Comparison of ENCODE assay signal across 21 cellular contexts in genomic region chr9:5620494-5620893, GRCh38. TPM values are rescaled to one million over a fixed set of nuclear protein-coding genes. Genes with fewer than 3 reads are reported as not detected.
DNase-seq lines count a peak whose midpoint lies in the region; ATAC-seq and TF ChIP-seq lines count a peak whose summit lies in the region.
"Had no signal": no experiment of that assay in that cellular context is flagged by ENCODE, and none has a peak within 500 bp of the region (broad histone marks: within the 10 kb centered on the region; RNA-seq: fewer than 3 reads in every experiment).

No MANE protein-coding gene starts in this region.

- H3K27me3 Mint-ChIP-seq in CD4-positive, alpha-beta T cell: no peaks in the 10 kb centered on the region
- H3K27me3 Mint-ChIP-seq in chondrocyte (ENCODE audit: low read depth): no peaks in the 10 kb centered on the region

- RAD21 ChIA-PET in HCT116 (lab: Charles Lee; ENCODE audit: low non-redundant PET in 1 of 2, low total read pairs in 2 of 2, uncharacterized antibody in 2 of 2, unreplicated experiment in 2 of 2): no interaction called here

- intact Hi-C loops in CD4-positive, alpha-beta T cell (cut with DNase I, micrococcal nuclease): loop anchor here (10.0 kb wide), 4 partner anchors 936 to 1134 kb away; partner anchors contain the start of genes CDC37L1 (in 1 of the 2) and KDM4C (in 1 of the 2)
- intact Hi-C loops in HCT116 (cut with micrococcal nuclease) (no loop called here), tibial artery (cut with DNase I; ENCODE audit: low total_unique reads) (no loop called here)

- H3K9me2 ChIP-seq in HCT116 (ENCODE audit: insufficient read depth): no peaks in the 10 kb centered on the region; the same call in 1 of the 2 replicates
- H3K9me2 ChIP-seq in Karpas-422 (replicated peaks; ENCODE audit: insufficient read depth, low read length): no peaks in the 10 kb centered on the region

- DNase-seq in CD4-positive, alpha-beta T cell: no peak
- DNase-seq in HCT116 (ENCODE audit: low read depth, low spot score) (no peak), chondrocyte (ENCODE audit: low spot score) (no peak), tibial artery (no peak), Karpas-422 (no peak), inferior parietal cortex (ENCODE audit: extremely low spot score) (no peak)
- DNase-seq: AML-193; COR-L47; DMS 273 treated with DMSO at 0.1 percent for 48 hours; HCEC 1CT; NCI-H1105 treated with DMSO at 0.1 percent for 48 hours; NCI-H187; NCI-H2107; NCI-H510A; NCI-H748 treated with DMSO at 0.1 percent for 48 hours; NK-92 treated with Interleukin-12 subunit alpha and Interleukin-12 subunit beta, amount 100 ng/mL, for 24 hours; OCI-M1; SIG-M5 had no signal

- no peaks in the 10 kb centered on the region for H3K9me3 ChIP-seq in CD4-positive, alpha-beta T cell (ENCODE audit: control insufficient read depth, low read length)
- H3K9me3 ChIP-seq in HCT116 (ENCODE audit: control insufficient read depth in 1 of 2, insufficient read depth in 1 of 2, low read depth in 1 of 2, low read length in 2 of 2) (no peaks in the 10 kb centered on the region), tibial artery (no peaks in the 10 kb centered on the region), Karpas-422 (ENCODE audit: low read length) (no peaks in the 10 kb centered on the region)

- H3K27ac Mint-ChIP-seq in CD4-positive, alpha-beta T cell: peak overlapping the region; percentile 58
- H3K27ac Mint-ChIP-seq in chondrocyte (ENCODE audit: unreplicated experiment): peak overlapping the region; percentile 92
- H3K27ac Mint-ChIP-seq: GM23338 had no signal

- CTCF ChIA-PET in CD4-positive, alpha-beta T cell (lab: Charles Lee): interaction anchor here (1.2 kb wide), 1 partner anchor 213 kb away, joined by 3 read pairs; the partner anchor contains the start of gene ERMP1
- CTCF ChIA-PET in HCT116 (lab: Charles Lee): interaction anchor here (4.4 kb wide), 1 partner anchor 20 kb away, joined by 19 read pairs; no protein-coding TSS in a partner anchor

- H4K20me1 ChIP-seq in HCT116 (ENCODE audit: insufficient read depth) (no peaks in the 10 kb centered on the region), Karpas-422 (ENCODE audit: insufficient read depth, low read depth, low read length) (no peaks in the 10 kb centered on the region; the same call in none of the 2 replicates)

- TF ChIP-seq POLR2A in HCT116 (IDR thresholded peaks at IDR 0.05; ENCODE audit: borderline replicate concordance, extremely low read depth, insufficient read depth, insufficient read length): no peak

- POLR2A ChIA-PET in CD4-positive, alpha-beta T cell (lab: Charles Lee): interaction anchor here (0.7 to 1.6 kb wide), 2 partner anchors 24 to 170 kb away, joined by 3 read pairs; partner anchors contain the start of gene CD274
- POLR2A ChIA-PET in HCT116 (lab: Charles Lee): no interaction called here

- TF ChIP-seq CTCF in CD4-positive, alpha-beta T cell (IDR thresholded peaks at IDR 0.05): no peak
- TF ChIP-seq CTCF in HCT116 (IDR thresholded peaks at IDR 0.05 in 2 of 3, conservative IDR thresholded peaks at IDR 0.05 in 1 of 3; ENCODE audit: borderline replicate concordance in 1 of 3, insufficient read depth in 1 of 3, low read depth in 2 of 3, low read length in 2 of 3) (no peak), chondrocyte (IDR thresholded peaks at IDR 0.05) (no peak), tibial artery (IDR thresholded peaks at IDR 0.05) (no peak)

- H3K27me3 ChIP-seq in CD4-positive, alpha-beta T cell (ENCODE audit: control insufficient read depth, insufficient read depth, low read length): no peaks in the 10 kb centered on the region
- no peaks in the 10 kb centered on the region for H3K27me3 ChIP-seq in HCT116 (ENCODE audit: insufficient read depth, low read length)
- H3K27me3 ChIP-seq in tibial artery: no peaks in the 10 kb centered on the region
- H3K27me3 ChIP-seq in Karpas-422 (ENCODE audit: low read length): no peaks in the 10 kb centered on the region

- H3K4me2 ChIP-seq in HCT116 (ENCODE audit: low read length): peak overlapping the region; percentile 61
- no peak overlapping the region for H3K4me2 ChIP-seq in Karpas-422 (ENCODE audit: low read depth, low read length, poor library complexity, severe bottlenecking)
- H3K4me2 ChIP-seq: GM23338 had no signal

- peaks cover 67% of the 10 kb centered on the region for H3K4me1 Mint-ChIP-seq in CD4-positive, alpha-beta T cell (ENCODE audit: low read depth)
- H3K4me1 Mint-ChIP-seq in chondrocyte (ENCODE audit: low read depth): peaks cover 28% of the 10 kb centered on the region
- H3K4me1 Mint-ChIP-seq: GM23338 had no signal

- H3K4me3 ChIP-seq in HCT116 (replicated peaks in 1 of 2; ENCODE audit: low read depth in 1 of 2, low read length in 2 of 2) (peak overlapping the region in 1 of 2 experiments; percentile 6; a peak in 1 of 4 replicates), tibial artery (no peak overlapping the region), Karpas-422 (ENCODE audit: low read length) (no peak overlapping the region)
- H3K4me3 ChIP-seq: GM12878, GM23338 had no signal

- H3K9ac ChIP-seq in HCT116 (ENCODE audit: low read length) (no peak overlapping the region), Karpas-422 (ENCODE audit: low read length) (no peak overlapping the region)

- no peak overlapping the region for H3K4me3 Mint-ChIP-seq in CD4-positive, alpha-beta T cell
- H3K4me3 Mint-ChIP-seq in chondrocyte (ENCODE audit: unreplicated experiment): no peak overlapping the region
- H3K4me3 Mint-ChIP-seq: GM23338 had no signal

- no peak for TF ChIP-seq RAD21 in HCT116 (IDR thresholded peaks at IDR 0.05; ENCODE audit: low read depth)

- no peak overlapping the region for H3K27ac ChIP-seq in CD4-positive, alpha-beta T cell (ENCODE audit: low read depth, low read length)
- peak overlapping the region; percentile 71 for H3K27ac ChIP-seq in HCT116 (ENCODE audit: low read depth, low read length)
- peak overlapping the region; percentile 40 to 63 for H3K27ac ChIP-seq in tibial artery
- H3K27ac ChIP-seq in Karpas-422 (ENCODE audit: low read length): no peak overlapping the region

- H3K36me3 ChIP-seq in HCT116 (ENCODE audit: control insufficient read depth in 1 of 2, insufficient read depth in 2 of 2, low read length in 2 of 2) (no peaks in the 10 kb centered on the region), tibial artery (no peaks in the 10 kb centered on the region), Karpas-422 (ENCODE audit: insufficient read depth, low read length) (peaks cover 32% of the 10 kb centered on the region)

- H2AFZ ChIP-seq in HCT116 (ENCODE audit: low read depth, low read length, poor library complexity, severe bottlenecking) (no peak overlapping the region), Karpas-422 (ENCODE audit: low read length) (no peak overlapping the region)
- H2AFZ ChIP-seq: GM23338 had no signal

- H3K9me3 Mint-ChIP-seq in CD4-positive, alpha-beta T cell: no peaks in the 10 kb centered on the region
- H3K9me3 Mint-ChIP-seq in chondrocyte (ENCODE audit: low read depth): no peaks in the 10 kb centered on the region
- H3K9me3 Mint-ChIP-seq: GM23338 had no signal

- no peak for ATAC-seq in CD4-positive, alpha-beta T cell (ENCODE audit: poor library complexity)
- ATAC-seq in HCT116 (no peak), GM18909 (IDR thresholded peaks at IDR 0.05; ENCODE audit: poor library complexity, unreplicated experiment) (no peak)
- ATAC-seq: GM12878, GM23338 had no signal

- H3K4me1 ChIP-seq in HCT116 (ENCODE audit: control insufficient read depth in 1 of 2, insufficient read depth in 2 of 2, low read length in 2 of 2): peaks cover 32 to 36% of the 10 kb centered on the region in 2 experiments
- H3K4me1 ChIP-seq in tibial artery: peaks cover 0 to 46% (median 11%) of the 10 kb centered on the region in 4 donors
- peaks cover 46% of the 10 kb centered on the region for H3K4me1 ChIP-seq in Karpas-422 (ENCODE audit: low read length)

- H3K79me2 ChIP-seq in HCT116 (ENCODE audit: insufficient read depth, low read length) (no peaks in the 10 kb centered on the region), Karpas-422 (ENCODE audit: low read length) (peaks cover 97% of the 10 kb centered on the region)

- peaks cover 11% of the 10 kb centered on the region for H3K36me3 Mint-ChIP-seq in CD4-positive, alpha-beta T cell (ENCODE audit: low read depth)
- H3K36me3 Mint-ChIP-seq in chondrocyte (ENCODE audit: low read depth): no peaks in the 10 kb centered on the region

- no TSS peak for BruUV-seq in HCT116 (replicated peaks; lab: Mats Ljungman, UMichigan)

TF ChIP-seq in HCT116, 20 proteins besides CTCF, POLR2A, EP300 and RAD21:
- 0 out of 2 replicates have a peak, but pooled peaks have one; percentile 34 for TF ChIP-seq SIN3A (IDR thresholded peaks at IDR 0.05; ENCODE audit: low read depth)
- 0 out of 2 replicates have a peak, but pooled peaks have one; percentile 32 for TF ChIP-seq FOSL1 (IDR thresholded peaks at IDR 0.05; ENCODE audit: low read depth)
- TF ChIP-seq SP1 (IDR thresholded peaks at IDR 0.05; ENCODE audit: low read depth): peak; percentile 7; the same call in 1 of the 2 replicates
- no peak for TF ChIP-seq ATF3 (IDR thresholded peaks at IDR 0.05)

RNA-seq across cellular contexts. Expression of gene RIC1, which starts 8.4 kb away (rescaled TPM):
- 10 to 100 TPM; 24.7 to 26.3 TPM for total RNA-seq in CD4-positive, alpha-beta T cell
- 25.5 TPM for total RNA-seq in HCT116 (2021; ENCODE audit: unreplicated experiment)
- polyA plus RNA-seq in HCT116 (2012): 16.1 and 17.1 TPM in 2 replicates
- 34.4 to 40.7 TPM (median 39.3 TPM) in 3 replicates for total RNA-seq in chondrocyte
- 85.4 and 86.8 TPM in 2 replicates for total RNA-seq in Karpas-422 (2014; rRNA removed; shearing (Covaris generic); ENCODE audit: low replicate concordance)

Comparison
In these comparisons a context has a peak if more than half of its experiments do, and no peak if none do; other contexts are left out.
1. H3K27ac ChIP-seq: peak in HCT116 (single experiment) and tibial artery (2 of 2); none in CD4-positive, alpha-beta T cell (single experiment) and Karpas-422 (single experiment).
2. intact Hi-C loops: an anchor here in CD4-positive, alpha-beta T cell (10.0 kb wide); none called in HCT116 and tibial artery.